Comparison of ENCODE assay signal across 19 cellular contexts in genomic region chr2:95361216-95361980, GRCh38. TPM values are rescaled to one million over a fixed set of nuclear protein-coding genes. Genes with fewer than 3 reads are reported as not detected.
DNase-seq lines count a peak whose midpoint lies in the region; ATAC-seq, FAIRE-seq and TF ChIP-seq lines count a peak whose summit lies in the region.
"Had no signal": no experiment of that assay in that cellular context is flagged by ENCODE, and none has a peak within 500 bp of the region (broad histone marks: within the 10 kb centered on the region; RNA-seq: fewer than 3 reads in every experiment).

No MANE protein-coding gene starts in this region.

- no peak overlapping the region for H3K4me2 ChIP-seq in GM23338

- H3K4me1 Mint-ChIP-seq in GM23338: 0 out of 3 replicates have a peak, but pooled peaks cover 3% of the 10 kb centered on the region
- H3K4me1 Mint-ChIP-seq: B cell; CD4-positive, CD25-positive, alpha-beta regulatory T cell had no signal

- H3K4me3 Mint-ChIP-seq in GM23338: no peak overlapping the region
- H3K4me3 Mint-ChIP-seq: B cell; CD4-positive, CD25-positive, alpha-beta regulatory T cell had no signal

- no peaks in the 10 kb centered on the region; the same call in 2 of the 3 replicates for H3K36me3 Mint-ChIP-seq in GM23338 (ENCODE audit: low read depth)
- H3K36me3 Mint-ChIP-seq: CD4-positive, CD25-positive, alpha-beta regulatory T cell had no signal

- no peak overlapping the region for H2AFZ ChIP-seq in GM23338

- peaks cover 4% of the 10 kb centered on the region; the same call in 2 of the 3 replicates for H3K9me3 Mint-ChIP-seq in GM23338
- H3K9me3 Mint-ChIP-seq: CD4-positive, CD25-positive, alpha-beta regulatory T cell had no signal

- TF ChIP-seq POLR2A in spleen (IDR thresholded peaks at IDR 0.05): no peak

- no peaks in the 10 kb centered on the region for H3K9me2 ChIP-seq in GM23338 (ENCODE audit: insufficient read depth)

- H3K27me3 ChIP-seq in GM23338 (ENCODE audit: insufficient read depth) (no peaks in the 10 kb centered on the region), left lung (peaks cover 0 to 15% of the 10 kb centered on the region in 2 donors), spleen (replicated peaks in 1 of 7) (peaks cover 0 to 9% (median 0%) of the 10 kb centered on the region in 7 donors)

- no peak for DNase-seq in GM23338 (ENCODE audit: low spot score)
- no peak for DNase-seq in HTR-8/SVneo (ENCODE audit: insufficient read length, low spot score)
- DNase-seq in left lung: peak; percentile 19 to 20
- peak; percentile 30 for DNase-seq in spleen
- DNase-seq in amniotic stem cell (lab: John Stamatoyannopoulos, UW): no peak
- no peak for DNase-seq in NOMO-1 treated with DMSO at 0.1 percent for 48 hours (lab: John Stamatoyannopoulos, UW; ENCODE audit: unreplicated experiment)
- DNase-seq: ACHN; CD4-positive, CD25-positive, alpha-beta regulatory T cell; EL; H7; NCI-H1105 treated with DMSO at 0.1 percent for 48 hours; NCI-H1694 treated with DMSO at 0.1 percent for 48 hours; NCI-H2107; NCI-H2227 treated with DMSO at 0.1 percent for 48 hours; NCI-H524 had no signal

- peak; percentile 46; the same call in 2 of the 3 replicates for ATAC-seq in GM23338
- no peak for ATAC-seq in left lung
- no peak for ATAC-seq in HG02610 (IDR thresholded peaks at IDR 0.05; ENCODE audit: unreplicated experiment)
- ATAC-seq: Panc1, Right ventricle myocardium inferior had no signal

- H4K20me1 ChIP-seq in GM23338 (replicated peaks; ENCODE audit: insufficient read depth): no peaks in the 10 kb centered on the region

- H3K4me1 ChIP-seq in GM23338 (ENCODE audit: insufficient read depth) (no peaks in the 10 kb centered on the region), left lung (no peaks in the 10 kb centered on the region), spleen (no peaks in the 10 kb centered on the region)

- no peaks in the 10 kb centered on the region for H3K27me3 Mint-ChIP-seq in GM23338 (ENCODE audit: insufficient read depth, low read depth, poor library complexity)

- H3K9me3 ChIP-seq in left lung (no peaks in the 10 kb centered on the region), spleen (peaks cover 0 to 5% (median 0%) of the 10 kb centered on the region in 8 donors)

- H3K27ac ChIP-seq in GM23338 (ENCODE audit: low read depth): no peak overlapping the region
- H3K27ac ChIP-seq in left lung: no peak overlapping the region
- no peak overlapping the region for H3K27ac ChIP-seq in spleen

- no peaks in the 10 kb centered on the region for H3F3A ChIP-seq in GM23338 (replicated peaks; ENCODE audit: low read depth)

- no peaks in the 10 kb centered on the region for H3K79me2 ChIP-seq in GM23338 (replicated peaks; ENCODE audit: insufficient read depth)

- intact Hi-C loops in left lung (cut with DNase I): no loop called here
- intact Hi-C loops in spleen (cut with DNase I; ENCODE audit: low total_unique reads): no loop called here

- WGBS in spleen, 5 donors: 82 to 91% (median 88%) methylated on average over 9 of the region's 9 CpGs

- TF ChIP-seq CTCF in GM23338 (conservative IDR thresholded peaks at IDR 0.05; ENCODE audit: low read depth in 2 of 2): no peak
- no peak for TF ChIP-seq CTCF in left lung (IDR thresholded peaks at IDR 0.05)
- no peak for TF ChIP-seq CTCF in spleen (IDR thresholded peaks at IDR 0.05 in 8 of 11, conservative IDR thresholded peaks at IDR 0.05 in 3 of 11)

- FAIRE-seq in HTR-8/SVneo (lab: Jason Lieb, UNC): peak; percentile 54

- H3K36me3 ChIP-seq in GM23338 (ENCODE audit: insufficient read depth) (no peaks in the 10 kb centered on the region), left lung (no peaks in the 10 kb centered on the region), spleen (no peaks in the 10 kb centered on the region)

- H3K27ac Mint-ChIP-seq in GM23338: no peak overlapping the region
- H3K27ac Mint-ChIP-seq: B cell had no signal

- H3K4me3 ChIP-seq in GM23338 (no peak overlapping the region), left lung (no peak overlapping the region), spleen (no peak overlapping the region)

TF ChIP-seq in GM23338, 12 proteins besides CTCF, POLR2A, EP300 and RAD21:
- no peak for TF ChIP-seq JUNB (IDR thresholded peaks at IDR 0.05; ENCODE audit: unreplicated experiment)
- no peak for TF ChIP-seq ZNF331 (CRISPR knock-in tag; IDR thresholded peaks at IDR 0.05; ENCODE audit: low read depth)
- no peak for TF ChIP-seq ETS1 (IDR thresholded peaks at IDR 0.05)
- no peak for TF ChIP-seq POLR2AphosphoS5 (IDR thresholded peaks at IDR 0.05; ENCODE audit: low read depth)
- no peak for TF ChIP-seq ZNF462 (CRISPR knock-in tag; IDR thresholded peaks at IDR 0.05)
- TF ChIP-seq EZH2phosphoT487 (IDR thresholded peaks at IDR 0.05; ENCODE audit: unreplicated experiment): no peak
- TF ChIP-seq EZH2 (IDR thresholded peaks at IDR 0.05; ENCODE audit: low read depth, unreplicated experiment): no peak

RNA-seq across cellular contexts. Expression of gene FAHD2A, which starts 41.1 kb away (rescaled TPM):
- 48.1 and 51.0 TPM in 2 replicates for total RNA-seq in GM23338 (2014; rRNA removed; shearing (Covaris generic))
- polyA plus RNA-seq in GM23338 (2016; fragmentation: Nextera tagmentation; extraction: Ambion mirVana) (26.8 and 27.6 TPM in 2 replicates), spleen (10 to 100 TPM; 10.9 to 17.5 (median 14.0) TPM)
- total RNA-seq in left lung (10 to 100 TPM; 23.6 to 26.8 TPM), spleen (10 to 100 TPM; 16.3 to 23.7 (median 18.7) TPM)

Comparison
In these comparisons a context has a peak if more than half of its experiments do, and no peak if none do; other contexts are left out.
1. DNase-seq: peak in left lung (2 of 2) and spleen (single experiment); none in GM23338 (single experiment), HTR-8/SVneo (single experiment), amniotic stem cell (single experiment) and NOMO-1 treated with DMSO at 0.1 percent for 48 hours (single experiment).